In the genomic region with DNA sequence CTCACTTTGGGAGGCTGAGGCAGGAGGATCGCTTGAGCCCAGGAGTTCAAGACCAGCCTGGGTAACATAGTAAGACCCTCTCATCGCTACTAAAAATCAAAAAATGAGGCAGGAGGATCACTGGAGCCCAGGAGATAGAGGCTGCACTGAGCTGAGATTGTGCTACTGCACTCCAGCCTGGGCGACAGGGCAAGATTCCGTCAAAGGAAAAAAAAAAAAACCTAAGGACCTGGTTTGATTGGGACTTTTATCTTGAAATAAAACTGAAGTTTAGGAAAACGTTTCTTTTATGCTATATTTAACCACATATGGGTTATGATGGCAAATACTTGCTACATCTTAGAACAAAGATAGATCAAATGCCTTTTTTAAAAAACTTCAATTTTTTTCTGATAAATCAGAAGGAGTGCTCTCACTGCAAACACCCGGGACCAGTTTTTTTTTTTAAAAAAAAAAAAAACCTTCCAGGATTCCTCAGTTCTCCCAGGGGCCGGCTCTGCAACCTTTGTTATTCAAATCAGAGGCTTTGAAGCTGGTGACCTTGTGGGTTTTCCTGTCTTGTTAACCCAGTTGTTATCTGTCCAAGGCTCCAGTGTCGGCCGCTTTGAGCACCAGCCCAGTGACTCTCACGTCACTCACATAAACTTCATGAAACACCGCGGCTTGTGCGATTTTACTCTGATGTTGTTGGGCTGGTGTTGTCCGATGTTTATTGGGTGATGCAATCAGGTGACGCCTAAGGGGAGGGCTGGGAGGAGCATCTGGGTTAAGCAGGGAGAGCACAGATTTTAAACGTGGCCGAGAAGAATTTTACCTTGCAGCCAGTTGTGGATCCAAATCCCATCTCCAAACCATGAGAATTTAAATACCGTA, we compare ENCODE assay signal across 1 cellular context.
A peak's percentile ranks its signal among the peaks of the same experiment; 100 is the strongest.
TF ChIP-seq lines count a peak whose summit lies in the region.

No MANE protein-coding gene starts in this region.

TF ChIP-seq in HepG2, 621 proteins besides CTCF, POLR2A, EP300 and RAD21 (continued from another document and continues in another):
- TF ChIP-seq, protein P1, sequence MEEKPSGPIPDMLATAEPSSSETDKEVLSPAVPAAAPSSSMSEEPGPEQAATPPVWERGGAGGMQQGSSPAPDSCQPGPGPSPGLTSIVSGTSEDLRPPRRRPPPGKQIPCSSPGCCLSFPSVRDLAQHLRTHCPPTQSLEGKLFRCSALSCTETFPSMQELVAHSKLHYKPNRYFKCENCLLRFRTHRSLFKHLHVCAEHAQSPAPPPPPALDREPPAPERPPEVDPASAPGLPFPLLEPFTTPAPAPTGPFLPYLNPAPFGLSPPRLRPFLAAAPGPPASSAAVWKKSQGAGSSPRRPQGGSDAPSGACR (CRISPR knock-in tag; IDR thresholded peaks at IDR 0.05), result no peak
- TF ChIP-seq, protein P2, sequence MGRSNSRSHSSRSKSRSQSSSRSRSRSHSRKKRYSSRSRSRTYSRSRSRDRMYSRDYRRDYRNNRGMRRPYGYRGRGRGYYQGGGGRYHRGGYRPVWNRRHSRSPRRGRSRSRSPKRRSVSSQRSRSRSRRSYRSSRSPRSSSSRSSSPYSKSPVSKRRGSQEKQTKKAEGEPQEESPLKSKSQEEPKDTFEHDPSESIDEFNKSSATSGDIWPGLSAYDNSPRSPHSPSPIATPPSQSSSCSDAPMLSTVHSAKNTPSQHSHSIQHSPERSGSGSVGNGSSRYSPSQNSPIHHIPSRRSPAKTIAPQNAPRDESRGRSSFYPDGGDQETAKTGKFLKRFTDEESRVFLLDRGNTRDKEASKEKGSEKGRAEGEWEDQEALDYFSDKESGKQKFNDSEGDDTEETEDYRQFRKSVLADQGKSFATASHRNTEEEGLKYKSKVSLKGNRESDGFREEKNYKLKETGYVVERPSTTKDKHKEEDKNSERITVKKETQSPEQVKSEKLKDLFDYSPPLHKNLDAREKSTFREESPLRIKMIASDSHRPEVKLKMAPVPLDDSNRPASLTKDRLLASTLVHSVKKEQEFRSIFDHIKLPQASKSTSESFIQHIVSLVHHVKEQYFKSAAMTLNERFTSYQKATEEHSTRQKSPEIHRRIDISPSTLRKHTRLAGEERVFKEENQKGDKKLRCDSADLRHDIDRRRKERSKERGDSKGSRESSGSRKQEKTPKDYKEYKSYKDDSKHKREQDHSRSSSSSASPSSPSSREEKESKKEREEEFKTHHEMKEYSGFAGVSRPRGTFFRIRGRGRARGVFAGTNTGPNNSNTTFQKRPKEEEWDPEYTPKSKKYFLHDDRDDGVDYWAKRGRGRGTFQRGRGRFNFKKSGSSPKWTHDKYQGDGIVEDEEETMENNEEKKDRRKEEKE (IDR thresholded peaks at IDR 0.05), result no peak
- TF ChIP-seq, protein P3, sequence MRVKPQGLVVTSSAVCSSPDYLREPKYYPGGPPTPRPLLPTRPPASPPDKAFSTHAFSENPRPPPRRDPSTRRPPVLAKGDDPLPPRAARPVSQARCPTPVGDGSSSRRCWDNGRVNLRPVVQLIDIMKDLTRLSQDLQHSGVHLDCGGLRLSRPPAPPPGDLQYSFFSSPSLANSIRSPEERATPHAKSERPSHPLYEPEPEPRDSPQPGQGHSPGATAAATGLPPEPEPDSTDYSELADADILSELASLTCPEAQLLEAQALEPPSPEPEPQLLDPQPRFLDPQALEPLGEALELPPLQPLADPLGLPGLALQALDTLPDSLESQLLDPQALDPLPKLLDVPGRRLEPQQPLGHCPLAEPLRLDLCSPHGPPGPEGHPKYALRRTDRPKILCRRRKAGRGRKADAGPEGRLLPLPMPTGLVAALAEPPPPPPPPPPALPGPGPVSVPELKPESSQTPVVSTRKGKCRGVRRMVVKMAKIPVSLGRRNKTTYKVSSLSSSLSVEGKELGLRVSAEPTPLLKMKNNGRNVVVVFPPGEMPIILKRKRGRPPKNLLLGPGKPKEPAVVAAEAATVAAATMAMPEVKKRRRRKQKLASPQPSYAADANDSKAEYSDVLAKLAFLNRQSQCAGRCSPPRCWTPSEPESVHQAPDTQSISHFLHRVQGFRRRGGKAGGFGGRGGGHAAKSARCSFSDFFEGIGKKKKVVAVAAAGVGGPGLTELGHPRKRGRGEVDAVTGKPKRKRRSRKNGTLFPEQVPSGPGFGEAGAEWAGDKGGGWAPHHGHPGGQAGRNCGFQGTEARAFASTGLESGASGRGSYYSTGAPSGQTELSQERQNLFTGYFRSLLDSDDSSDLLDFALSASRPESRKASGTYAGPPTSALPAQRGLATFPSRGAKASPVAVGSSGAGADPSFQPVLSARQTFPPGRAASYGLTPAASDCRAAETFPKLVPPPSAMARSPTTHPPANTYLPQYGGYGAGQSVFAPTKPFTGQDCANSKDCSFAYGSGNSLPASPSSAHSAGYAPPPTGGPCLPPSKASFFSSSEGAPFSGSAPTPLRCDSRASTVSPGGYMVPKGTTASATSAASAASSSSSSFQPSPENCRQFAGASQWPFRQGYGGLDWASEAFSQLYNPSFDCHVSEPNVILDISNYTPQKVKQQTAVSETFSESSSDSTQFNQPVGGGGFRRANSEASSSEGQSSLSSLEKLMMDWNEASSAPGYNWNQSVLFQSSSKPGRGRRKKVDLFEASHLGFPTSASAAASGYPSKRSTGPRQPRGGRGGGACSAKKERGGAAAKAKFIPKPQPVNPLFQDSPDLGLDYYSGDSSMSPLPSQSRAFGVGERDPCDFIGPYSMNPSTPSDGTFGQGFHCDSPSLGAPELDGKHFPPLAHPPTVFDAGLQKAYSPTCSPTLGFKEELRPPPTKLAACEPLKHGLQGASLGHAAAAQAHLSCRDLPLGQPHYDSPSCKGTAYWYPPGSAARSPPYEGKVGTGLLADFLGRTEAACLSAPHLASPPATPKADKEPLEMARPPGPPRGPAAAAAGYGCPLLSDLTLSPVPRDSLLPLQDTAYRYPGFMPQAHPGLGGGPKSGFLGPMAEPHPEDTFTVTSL (CRISPR knock-in tag; IDR thresholded peaks at IDR 0.05; ENCODE audit: borderline replicate concordance), result no peak; the same call in 1 of the 2 replicates
- TF ChIP-seq HDAC6 (IDR thresholded peaks at IDR 0.05; ENCODE audit: low read depth, low read length) (no peak), CEBPB (IDR thresholded peaks at IDR 0.05; ENCODE audit: borderline replicate concordance, low read depth, low read length) (peak; percentile 98), ZNF44 (CRISPR knock-in tag; IDR thresholded peaks at IDR 0.05) (no peak), FOSL1 (CRISPR knock-in tag; IDR thresholded peaks at IDR 0.05; ENCODE audit: borderline replicate concordance) (no peak), MTA1 (CRISPR knock-in tag; IDR thresholded peaks at IDR 0.05; ENCODE audit: borderline replicate concordance) (no peak), IRX3 (CRISPR knock-in tag; IDR thresholded peaks at IDR 0.05; ENCODE audit: borderline replicate concordance, low read depth) (no peak), YY1 (IDR thresholded peaks at IDR 0.05; ENCODE audit: insufficient read depth, insufficient replicate concordance, low read depth, low read length) (no peak), MAF1 (CRISPR knock-in tag; IDR thresholded peaks at IDR 0.05; ENCODE audit: borderline replicate concordance) (no peak), ZNF749 (CRISPR knock-in tag; IDR thresholded peaks at IDR 0.05; ENCODE audit: borderline replicate concordance) (no peak), SMARCC2 (IDR thresholded peaks at IDR 0.05) (no peak), ZNF30 (CRISPR knock-in tag; IDR thresholded peaks at IDR 0.05) (no peak), SIX4 (CRISPR knock-in tag; IDR thresholded peaks at IDR 0.05) (0 out of 2 replicates have a peak, but pooled peaks have one; percentile 39), ARNT2 (CRISPR knock-in tag; IDR thresholded peaks at IDR 0.05; ENCODE audit: low read depth) (peak; percentile 67; the same call in 1 of the 2 replicates), GTF3A (CRISPR knock-in tag; conservative IDR thresholded peaks at IDR 0.05) (no peak), ZNF253 (CRISPR knock-in tag; IDR thresholded peaks at IDR 0.05; ENCODE audit: borderline replicate concordance) (0 out of 2 replicates have a peak, but pooled peaks have one; percentile 52), POLR2AphosphoS5 (IDR thresholded peaks at IDR 0.05; ENCODE audit: low read depth, low read length) (no peak), NCOA1 (CRISPR knock-in tag; IDR thresholded peaks at IDR 0.05) (no peak), HMG20A (CRISPR knock-in tag; IDR thresholded peaks at IDR 0.05; ENCODE audit: borderline replicate concordance) (peak; percentile 71; the same call in 1 of the 2 replicates), ZNF761 (CRISPR knock-in tag; conservative IDR thresholded peaks at IDR 0.05) (no peak), ZNF446 (CRISPR knock-in tag; IDR thresholded peaks at IDR 0.05) (no peak), PAF1 (CRISPR knock-in tag; IDR thresholded peaks at IDR 0.05) (no peak), ZNF839 (CRISPR knock-in tag; IDR thresholded peaks at IDR 0.05; ENCODE audit: borderline replicate concordance) (no peak)
- TF ChIP-seq, protein P4, sequence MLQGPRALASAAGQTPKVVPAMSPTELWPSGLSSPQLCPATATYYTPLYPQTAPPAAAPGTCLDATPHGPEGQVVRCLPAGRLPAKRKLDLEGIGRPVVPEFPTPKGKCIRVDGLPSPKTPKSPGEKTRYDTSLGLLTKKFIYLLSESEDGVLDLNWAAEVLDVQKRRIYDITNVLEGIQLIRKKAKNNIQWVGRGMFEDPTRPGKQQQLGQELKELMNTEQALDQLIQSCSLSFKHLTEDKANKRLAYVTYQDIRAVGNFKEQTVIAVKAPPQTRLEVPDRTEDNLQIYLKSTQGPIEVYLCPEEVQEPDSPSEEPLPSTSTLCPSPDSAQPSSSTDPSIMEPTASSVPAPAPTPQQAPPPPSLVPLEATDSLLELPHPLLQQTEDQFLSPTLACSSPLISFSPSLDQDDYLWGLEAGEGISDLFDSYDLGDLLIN (CRISPR knock-in tag; IDR thresholded peaks at IDR 0.05; ENCODE audit: borderline replicate concordance), result no peak
- TF ChIP-seq, protein P5, sequence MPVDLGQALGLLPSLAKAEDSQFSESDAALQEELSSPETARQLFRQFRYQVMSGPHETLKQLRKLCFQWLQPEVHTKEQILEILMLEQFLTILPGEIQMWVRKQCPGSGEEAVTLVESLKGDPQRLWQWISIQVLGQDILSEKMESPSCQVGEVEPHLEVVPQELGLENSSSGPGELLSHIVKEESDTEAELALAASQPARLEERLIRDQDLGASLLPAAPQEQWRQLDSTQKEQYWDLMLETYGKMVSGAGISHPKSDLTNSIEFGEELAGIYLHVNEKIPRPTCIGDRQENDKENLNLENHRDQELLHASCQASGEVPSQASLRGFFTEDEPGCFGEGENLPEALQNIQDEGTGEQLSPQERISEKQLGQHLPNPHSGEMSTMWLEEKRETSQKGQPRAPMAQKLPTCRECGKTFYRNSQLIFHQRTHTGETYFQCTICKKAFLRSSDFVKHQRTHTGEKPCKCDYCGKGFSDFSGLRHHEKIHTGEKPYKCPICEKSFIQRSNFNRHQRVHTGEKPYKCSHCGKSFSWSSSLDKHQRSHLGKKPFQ (CRISPR knock-in tag; IDR thresholded peaks at IDR 0.05; ENCODE audit: insufficient replicate concordance), result no peak
- TF ChIP-seq, protein P6, sequence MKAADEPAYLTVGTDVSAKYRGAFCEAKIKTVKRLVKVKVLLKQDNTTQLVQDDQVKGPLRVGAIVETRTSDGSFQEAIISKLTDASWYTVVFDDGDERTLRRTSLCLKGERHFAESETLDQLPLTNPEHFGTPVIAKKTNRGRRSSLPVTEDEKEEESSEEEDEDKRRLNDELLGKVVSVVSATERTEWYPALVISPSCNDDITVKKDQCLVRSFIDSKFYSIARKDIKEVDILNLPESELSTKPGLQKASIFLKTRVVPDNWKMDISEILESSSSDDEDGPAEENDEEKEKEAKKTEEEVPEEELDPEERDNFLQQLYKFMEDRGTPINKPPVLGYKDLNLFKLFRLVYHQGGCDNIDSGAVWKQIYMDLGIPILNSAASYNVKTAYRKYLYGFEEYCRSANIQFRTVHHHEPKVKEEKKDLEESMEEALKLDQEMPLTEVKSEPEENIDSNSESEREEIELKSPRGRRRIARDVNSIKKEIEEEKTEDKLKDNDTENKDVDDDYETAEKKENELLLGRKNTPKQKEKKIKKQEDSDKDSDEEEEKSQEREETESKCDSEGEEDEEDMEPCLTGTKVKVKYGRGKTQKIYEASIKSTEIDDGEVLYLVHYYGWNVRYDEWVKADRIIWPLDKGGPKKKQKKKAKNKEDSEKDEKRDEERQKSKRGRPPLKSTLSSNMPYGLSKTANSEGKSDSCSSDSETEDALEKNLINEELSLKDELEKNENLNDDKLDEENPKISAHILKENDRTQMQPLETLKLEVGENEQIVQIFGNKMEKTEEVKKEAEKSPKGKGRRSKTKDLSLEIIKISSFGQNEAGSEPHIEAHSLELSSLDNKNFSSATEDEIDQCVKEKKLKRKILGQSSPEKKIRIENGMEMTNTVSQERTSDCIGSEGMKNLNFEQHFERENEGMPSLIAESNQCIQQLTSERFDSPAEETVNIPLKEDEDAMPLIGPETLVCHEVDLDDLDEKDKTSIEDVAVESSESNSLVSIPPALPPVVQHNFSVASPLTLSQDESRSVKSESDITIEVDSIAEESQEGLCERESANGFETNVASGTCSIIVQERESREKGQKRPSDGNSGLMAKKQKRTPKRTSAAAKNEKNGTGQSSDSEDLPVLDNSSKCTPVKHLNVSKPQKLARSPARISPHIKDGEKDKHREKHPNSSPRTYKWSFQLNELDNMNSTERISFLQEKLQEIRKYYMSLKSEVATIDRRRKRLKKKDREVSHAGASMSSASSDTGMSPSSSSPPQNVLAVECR (CRISPR knock-in tag; IDR thresholded peaks at IDR 0.05; ENCODE audit: borderline replicate concordance), result no peak; the same call in 1 of the 2 replicates
- TF ChIP-seq, protein P7, sequence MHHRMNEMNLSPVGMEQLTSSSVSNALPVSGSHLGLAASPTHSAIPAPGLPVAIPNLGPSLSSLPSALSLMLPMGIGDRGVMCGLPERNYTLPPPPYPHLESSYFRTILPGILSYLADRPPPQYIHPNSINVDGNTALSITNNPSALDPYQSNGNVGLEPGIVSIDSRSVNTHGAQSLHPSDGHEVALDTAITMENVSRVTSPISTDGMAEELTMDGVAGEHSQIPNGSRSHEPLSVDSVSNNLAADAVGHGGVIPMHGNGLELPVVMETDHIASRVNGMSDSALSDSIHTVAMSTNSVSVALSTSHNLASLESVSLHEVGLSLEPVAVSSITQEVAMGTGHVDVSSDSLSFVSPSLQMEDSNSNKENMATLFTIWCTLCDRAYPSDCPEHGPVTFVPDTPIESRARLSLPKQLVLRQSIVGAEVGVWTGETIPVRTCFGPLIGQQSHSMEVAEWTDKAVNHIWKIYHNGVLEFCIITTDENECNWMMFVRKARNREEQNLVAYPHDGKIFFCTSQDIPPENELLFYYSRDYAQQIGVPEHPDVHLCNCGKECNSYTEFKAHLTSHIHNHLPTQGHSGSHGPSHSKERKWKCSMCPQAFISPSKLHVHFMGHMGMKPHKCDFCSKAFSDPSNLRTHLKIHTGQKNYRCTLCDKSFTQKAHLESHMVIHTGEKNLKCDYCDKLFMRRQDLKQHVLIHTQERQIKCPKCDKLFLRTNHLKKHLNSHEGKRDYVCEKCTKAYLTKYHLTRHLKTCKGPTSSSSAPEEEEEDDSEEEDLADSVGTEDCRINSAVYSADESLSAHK (CRISPR knock-in tag; IDR thresholded peaks at IDR 0.05; ENCODE audit: borderline replicate concordance), result no peak
- TF ChIP-seq, protein P8, sequence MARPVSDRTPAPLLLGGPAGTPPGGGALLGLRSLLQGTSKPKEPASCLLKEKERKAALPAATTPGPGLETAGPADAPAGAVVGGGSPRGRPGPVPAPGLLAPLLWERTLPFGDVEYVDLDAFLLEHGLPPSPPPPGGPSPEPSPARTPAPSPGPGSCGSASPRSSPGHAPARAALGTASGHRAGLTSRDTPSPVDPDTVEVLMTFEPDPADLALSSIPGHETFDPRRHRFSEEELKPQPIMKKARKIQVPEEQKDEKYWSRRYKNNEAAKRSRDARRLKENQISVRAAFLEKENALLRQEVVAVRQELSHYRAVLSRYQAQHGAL (CRISPR knock-in tag; IDR thresholded peaks at IDR 0.05; ENCODE audit: not compliant biosample characterization), result no peak
